8 cellular contexts compared by ENCODE assay signal in the genomic region with DNA sequence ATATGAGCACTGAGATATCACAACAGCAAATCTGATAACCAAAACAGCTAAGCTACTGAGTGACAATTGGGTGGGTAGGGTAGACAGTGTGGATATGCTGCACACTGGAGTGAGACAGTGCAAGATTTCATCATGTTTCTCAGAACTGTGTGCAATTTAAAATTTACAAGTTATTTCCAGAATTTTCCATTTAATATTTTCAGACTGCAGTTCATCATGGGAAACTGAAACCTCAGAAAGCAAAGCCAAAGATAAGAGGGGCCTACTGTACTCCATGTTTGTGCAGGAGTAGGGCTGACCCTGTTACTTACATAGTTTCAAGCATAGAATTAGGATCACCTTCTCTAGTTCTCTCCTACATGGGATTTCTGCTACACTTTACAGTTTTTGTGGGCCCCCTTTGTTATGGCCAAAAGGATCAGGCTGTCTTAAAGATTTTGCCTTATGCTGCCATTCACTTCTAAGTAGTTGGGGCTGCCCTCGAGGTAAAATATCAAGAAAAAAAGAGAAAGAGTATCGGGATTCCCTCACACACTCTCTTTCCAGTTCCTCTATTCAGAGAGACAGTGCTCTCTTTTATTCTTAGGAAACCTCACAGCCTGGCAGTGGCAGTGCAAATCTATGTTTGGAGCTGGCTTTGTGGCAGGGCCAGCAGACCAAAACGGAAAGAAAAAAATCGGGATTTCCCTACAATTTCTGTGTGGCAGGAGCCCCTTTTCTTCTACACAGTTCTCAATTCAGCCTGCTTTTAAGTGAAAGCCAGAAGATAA. TPM values are rescaled to one million over a fixed set of nuclear protein-coding genes. Genes with fewer than 3 reads are reported as not detected.
DNase-seq lines count a peak whose midpoint lies in the region; ATAC-seq, FAIRE-seq and TF ChIP-seq lines count a peak whose summit lies in the region.
"Not testable (repeated sequence)": the region's sequence is repeated elsewhere in the genome, so short reads cannot be mapped to it uniquely, and the experiment has no call there.

No MANE protein-coding gene starts in this region.

- H3K27ac ChIP-seq in BLaER1: not testable (repeated sequence)
- H3K27ac ChIP-seq in Panc1 (ENCODE audit: low read length): peak overlapping the region; percentile 63
- peak overlapping the region in 3 of 4 donors; percentile 31 to 54 (median 53) for H3K27ac ChIP-seq in esophagus muscularis mucosa (replicated peaks in 1 of 4)

- DNase-seq in GM19239 (ENCODE audit: insufficient read length, low spot score); Panc1 (ENCODE audit: low read depth, low spot score); activated CD8-positive, alpha-beta T cell treated with anti-CD3 and anti-CD28 coated beads for 36 hours; esophagus muscularis mucosa (ENCODE audit: extremely low spot score): not testable (repeated sequence)
- DNase-seq in KBM-7 (peak; percentile 32), myocyte (ENCODE audit: low read depth) (peak; percentile 38)

- TF ChIP-seq CTCF in Panc1 (IDR thresholded peaks at IDR 0.05); activated CD8-positive, alpha-beta T cell treated with anti-CD3 and anti-CD28 coated beads for 36 hours (IDR thresholded peaks at IDR 0.05); esophagus muscularis mucosa (IDR thresholded peaks at IDR 0.05): not testable (repeated sequence)

- not testable (repeated sequence) for H3K9ac ChIP-seq in BLaER1

- 45% methylated on average over 2 of the region's 4 CpGs for WGBS in esophagus muscularis mucosa

- not testable (repeated sequence) for H3K9me3 Mint-ChIP-seq in activated CD8-positive, alpha-beta T cell treated with anti-CD3 and anti-CD28 coated beads for 36 hours; stimulated activated memory B cell treated with anti-CD40 and anti-IgM and Interleukin-4, amounts not matched to agents 10 μg/mL and 1 μg/mL and 100 μg/mL, for 72 hours

- not testable (repeated sequence) for TF ChIP-seq POLR2A in esophagus muscularis mucosa (IDR thresholded peaks at IDR 0.05; ENCODE audit: low read depth)

- H3K27ac Mint-ChIP-seq in activated CD8-positive, alpha-beta T cell treated with anti-CD3 and anti-CD28 coated beads for 36 hours: peak overlapping the region; percentile 9
- H3K27ac Mint-ChIP-seq in stimulated activated memory B cell treated with anti-CD40 and anti-IgM and Interleukin-4, amounts not matched to agents 10 μg/mL and 1 μg/mL and 100 μg/mL, for 72 hours: not testable (repeated sequence)

- in situ Hi-C loops in KBM-7 (cut with MboI; ENCODE audit: low pct_unique_long_range_greater_than_20kb, low sequenced_read_pairs); Panc1 (cut with HindIII; ENCODE audit: low pct_unique_long_range_greater_than_20kb, low sequenced_read_pairs): not testable (repeated sequence)

- H3K4me2 ChIP-seq in BLaER1: peak overlapping the region; percentile 31; the same call in 1 of the 2 replicates

- intact Hi-C loops in Panc1 (cut with micrococcal nuclease; ENCODE audit: unreplicated experiment); activated CD8-positive, alpha-beta T cell treated with anti-CD3 and anti-CD28 coated beads for 36 hours (cut with micrococcal nuclease); esophagus muscularis mucosa (cut with DNase I): not testable (repeated sequence)

- POLR2A ChIA-PET in Panc1 (lab: Charles Lee); activated CD8-positive, alpha-beta T cell treated with anti-CD3 and anti-CD28 coated beads for 36 hours (lab: Charles Lee): not testable (repeated sequence)

- H3K27me3 ChIP-seq in BLaER1; Panc1 (ENCODE audit: control insufficient read depth, insufficient read depth, low read length); esophagus muscularis mucosa: not testable (repeated sequence)

- not testable (repeated sequence) for H3K4me3 ChIP-seq in BLaER1, esophagus muscularis mucosa
- H3K4me3 ChIP-seq in Panc1 (ENCODE audit: low read depth in 2 of 2, low read length in 2 of 2): peak overlapping the region in 1 of 2 experiments; percentile 5; a peak in 1 of 4 replicates

- peak; percentile 99 for FAIRE-seq in GM19239 (lab: Jason Lieb, UNC)

- TF ChIP-seq EP300 in esophagus muscularis mucosa (IDR thresholded peaks at IDR 0.05): not testable (repeated sequence)

- H3K27me3 Mint-ChIP-seq in activated CD8-positive, alpha-beta T cell treated with anti-CD3 and anti-CD28 coated beads for 36 hours; stimulated activated memory B cell treated with anti-CD40 and anti-IgM and Interleukin-4, amounts not matched to agents 10 μg/mL and 1 μg/mL and 100 μg/mL, for 72 hours: not testable (repeated sequence)

- not testable (repeated sequence) for BruUV-seq in Panc1 (replicated peaks; lab: Mats Ljungman, UMichigan)

- H3K4me1 ChIP-seq in BLaER1; Panc1 (ENCODE audit: control insufficient read depth, insufficient read depth, low read length): not testable (repeated sequence)
- H3K4me1 ChIP-seq in esophagus muscularis mucosa: peaks cover 0 to 13% (median 12%) of the 10 kb centered on the region in 4 donors

- not testable (repeated sequence) for H3K9me3 ChIP-seq in BLaER1; Panc1 (ENCODE audit: control insufficient read depth, insufficient read depth, low read depth, low read length); esophagus muscularis mucosa

- H3K36me3 ChIP-seq in BLaER1; Panc1 (ENCODE audit: control insufficient read depth, insufficient read depth, low read length); esophagus muscularis mucosa: not testable (repeated sequence)

- H4K20me1 ChIP-seq in BLaER1: not testable (repeated sequence)

- peak; percentile 81 for ATAC-seq in Panc1
- peak; percentile 78 for ATAC-seq in activated CD8-positive, alpha-beta T cell treated with anti-CD3 and anti-CD28 coated beads for 36 hours
- peak; percentile 47 for ATAC-seq in stimulated activated memory B cell treated with anti-CD40 and anti-IgM and Interleukin-4, amounts not matched to agents 10 μg/mL and 1 μg/mL and 100 μg/mL, for 72 hours

- peaks cover 11% of the 10 kb centered on the region for H3K4me1 Mint-ChIP-seq in activated CD8-positive, alpha-beta T cell treated with anti-CD3 and anti-CD28 coated beads for 36 hours (ENCODE audit: low read depth)
- H3K4me1 Mint-ChIP-seq in stimulated activated memory B cell treated with anti-CD40 and anti-IgM and Interleukin-4, amounts not matched to agents 10 μg/mL and 1 μg/mL and 100 μg/mL, for 72 hours: not testable (repeated sequence)

- CTCF ChIA-PET in Panc1 (lab: Charles Lee); activated CD8-positive, alpha-beta T cell treated with anti-CD3 and anti-CD28 coated beads for 36 hours (lab: Charles Lee): not testable (repeated sequence)

- not testable (repeated sequence) for H3K4me3 Mint-ChIP-seq in activated CD8-positive, alpha-beta T cell treated with anti-CD3 and anti-CD28 coated beads for 36 hours; stimulated activated memory B cell treated with anti-CD40 and anti-IgM and Interleukin-4, amounts not matched to agents 10 μg/mL and 1 μg/mL and 100 μg/mL, for 72 hours

- H3K36me3 Mint-ChIP-seq in activated CD8-positive, alpha-beta T cell treated with anti-CD3 and anti-CD28 coated beads for 36 hours (ENCODE audit: low read depth); stimulated activated memory B cell treated with anti-CD40 and anti-IgM and Interleukin-4, amounts not matched to agents 10 μg/mL and 1 μg/mL and 100 μg/mL, for 72 hours: not testable (repeated sequence)

RNA-seq across cellular contexts. Expression of gene FAM185A, which starts 6.6 kb away (rescaled TPM):
- 8.9 TPM for total RNA-seq in Panc1 (2021; ENCODE audit: unreplicated experiment)
- 5.7 TPM for polyA plus RNA-seq in Panc1 (2012; ENCODE audit: insufficient read length)
- 1 to 10 TPM; 7.9 to 10.0 TPM for total RNA-seq in activated CD8-positive, alpha-beta T cell treated with anti-CD3 and anti-CD28 coated beads for 36 hours
- 10 to 100 TPM in 3 of 4 donors, 1 to 10 TPM in 1; 8.3 to 19.5 (median 11.9) TPM for total RNA-seq in esophagus muscularis mucosa
- total RNA-seq in myocyte: 7.7 and 9.8 TPM in 2 replicates
- polyA plus RNA-seq in myocyte (2012): 5.9 TPM
